ENCODE assay signal across 22 cellular contexts in the genomic region with DNA sequence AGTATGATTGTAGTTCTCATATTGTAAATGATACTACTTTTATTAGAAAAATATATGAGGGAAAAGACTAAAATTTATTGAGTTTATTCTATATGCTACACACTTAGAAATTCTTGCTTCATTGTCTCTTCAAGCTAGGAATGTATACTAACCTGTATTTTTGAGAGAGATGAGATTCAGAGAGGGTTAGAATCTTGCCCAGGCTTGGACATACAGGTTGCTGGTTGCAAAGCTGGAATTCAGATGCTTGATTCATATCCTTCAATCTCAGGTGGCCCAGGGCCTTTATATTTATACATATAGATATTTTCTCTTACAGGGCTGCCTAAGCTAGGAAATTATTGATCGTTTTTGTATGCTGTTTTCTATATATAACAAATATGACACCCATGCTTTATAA.
"Had no signal": no experiment of that assay in that cellular context is flagged by ENCODE, and none has a peak within 500 bp of the region (broad histone marks: within the 10 kb centered on the region; RNA-seq: fewer than 3 reads in every experiment).

No MANE protein-coding gene starts in this region.

- DNase-seq: colonic mucosa; cortex of kidney; effector CD8-positive, alpha-beta T cell; effector memory CD8-positive, alpha-beta T cell; endodermal cell; foreskin melanocyte; gastrocnemius medialis; glutamatergic neuron; heart right ventricle; hippocampal formation; islet precursor cell; kidney; kidney glomerular epithelial cell; left lung; left ventricle myocardium superior; lower lobe of right lung; mesenchymal stem cell; mucosa of descending colon; naive B cell; naive thymus-derived CD8-positive, alpha-beta T cell had no signal

- ATAC-seq: effector memory CD8-positive, alpha-beta T cell; gastrocnemius medialis; heart right ventricle; left lung; left ventricle myocardium superior; lower lobe of right lung; mucosa of descending colon; naive thymus-derived CD8-positive, alpha-beta T cell had no signal

- FAIRE-seq: endothelial cell of umbilical vein, kidney had no signal

- H3K4me1 ChIP-seq: colonic mucosa, esophagus muscularis mucosa, gastrocnemius medialis, heart right ventricle, left lung, lower lobe of right lung had no signal

- H3K9me3 ChIP-seq: colonic mucosa, esophagus muscularis mucosa, gastrocnemius medialis, heart right ventricle, left lung, lower lobe of right lung, mucosa of descending colon had no signal

- H3K4me3 ChIP-seq: colonic mucosa, esophagus muscularis mucosa, gastrocnemius medialis, heart right ventricle, left lung, lower lobe of right lung, mucosa of descending colon had no signal

- H3K36me3 ChIP-seq: colonic mucosa, esophagus muscularis mucosa, gastrocnemius medialis, left lung, lower lobe of right lung had no signal

- H3K27ac ChIP-seq: colonic mucosa, esophagus muscularis mucosa, gastrocnemius medialis, heart right ventricle, left lung, lower lobe of right lung had no signal

- H3K27me3 ChIP-seq: colonic mucosa, esophagus muscularis mucosa, gastrocnemius medialis, heart right ventricle, left lung had no signal
